In the genomic region with DNA sequence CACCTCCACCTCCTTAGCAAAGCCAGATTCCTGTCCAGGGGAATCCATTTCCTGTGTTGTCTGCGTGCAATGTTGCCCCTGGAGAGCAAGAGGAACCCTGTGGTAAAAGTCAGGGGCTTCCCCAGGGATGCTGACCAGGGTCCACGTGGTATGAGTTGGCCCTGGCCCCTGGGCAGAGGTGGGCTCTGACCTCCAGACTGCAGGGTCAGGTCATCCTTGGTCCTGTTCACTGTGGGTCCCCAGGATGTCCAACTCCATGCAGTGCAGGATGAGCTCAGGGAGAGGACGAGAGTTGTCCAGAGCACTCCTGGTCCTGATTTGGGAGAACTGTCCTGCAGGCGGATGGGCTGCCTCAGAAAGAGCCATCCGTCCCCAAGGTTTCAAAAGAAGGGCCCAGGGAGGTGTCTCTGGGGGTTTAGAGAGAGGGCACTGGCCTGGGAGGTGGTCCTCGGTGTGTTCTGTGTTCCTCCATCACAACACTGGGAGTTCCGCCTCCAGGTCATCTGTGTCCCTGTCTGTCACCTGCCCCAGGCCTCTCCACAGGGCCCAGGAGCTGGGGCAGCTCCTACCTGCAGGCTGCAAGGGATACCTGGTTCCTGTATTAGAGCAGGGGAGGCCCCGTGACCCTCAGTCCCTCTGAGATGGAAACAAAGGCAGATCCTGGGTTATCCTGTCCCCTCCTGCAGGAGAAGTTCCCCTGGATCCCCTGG, we compare ENCODE assay signal across 33 cellular contexts. TPM values are rescaled to one million over a fixed set of nuclear protein-coding genes. Genes with fewer than 3 reads are reported as not detected.
"Had no signal": no experiment of that assay in that cellular context is flagged by ENCODE, and none has a peak within 500 bp of the region (broad histone marks: within the 10 kb centered on the region; RNA-seq: fewer than 3 reads in every experiment).

No MANE protein-coding gene starts in this region.

- H3K27ac ChIP-seq: coronary artery, foreskin keratinocyte, gastroesophageal sphincter, hepatocyte, neural progenitor cell, ovary, psoas muscle, sigmoid colon, thoracic aorta, tibial nerve, upper lobe of right lung, uterus had no signal

- H3K9me3 Mint-ChIP-seq: effector memory CD8-positive, alpha-beta T cell had no signal

- H3K36me3 ChIP-seq: gastroesophageal sphincter, heart left ventricle, neural progenitor cell, ovary, sigmoid colon, thoracic aorta, tibial nerve, upper lobe of right lung, uterus had no signal

- H3K27ac Mint-ChIP-seq: effector memory CD8-positive, alpha-beta T cell; memory B cell; naive thymus-derived CD4-positive, alpha-beta T cell; nephron; neural progenitor cell; stimulated activated memory B cell treated with anti-CD40 and anti-IgM and Interleukin-4, amounts not matched to agents 10 μg/mL and 1 μg/mL and 100 μg/mL, for 72 hours had no signal

- DNase-seq: effector memory CD8-positive, alpha-beta T cell; foreskin keratinocyte; heart left ventricle; kidney; midbrain; naive thymus-derived CD4-positive, alpha-beta T cell; occipital lobe; ovary; posterior cingulate gyrus; psoas muscle; right cardiac atrium; sigmoid colon; stimulated activated CD4-positive, alpha-beta T cell treated with anti-CD3 and anti-CD28 coated beads, Interleukin-2, amount 100 ng/mL, for 24 hours; stimulated activated CD4-positive, alpha-beta T cell treated with anti-CD3 and anti-CD28 coated beads, Interleukin-4, amount 100 ng/mL, for 24 hours; stimulated activated naive CD8-positive, alpha-beta T cell treated with anti-CD3 and anti-CD28 coated beads, Interleukin-15, Interleukin-2, amounts not matched to agents 100 U/mL and 50 U/mL, for 24 hours; upper lobe of right lung; uterus had no signal

- H3K27me3 ChIP-seq: hepatocyte, neural progenitor cell, ovary, tibial nerve, upper lobe of right lung, uterus had no signal

- H3K4me1 Mint-ChIP-seq: memory B cell, nephron, neural progenitor cell had no signal

- H3K36me3 Mint-ChIP-seq: memory B cell; neural progenitor cell; stimulated activated memory B cell treated with anti-CD40 and anti-IgM and Interleukin-4, amounts not matched to agents 10 μg/mL and 1 μg/mL and 100 μg/mL, for 72 hours had no signal

- ATAC-seq: effector memory CD8-positive, alpha-beta T cell; foreskin keratinocyte; gastroesophageal sphincter; heart left ventricle; naive thymus-derived CD4-positive, alpha-beta T cell; psoas muscle; stimulated activated naive CD8-positive, alpha-beta T cell treated with anti-CD3 and anti-CD28 coated beads, Interleukin-15, Interleukin-2, amounts not matched to agents 100 U/mL and 50 U/mL, for 24 hours; upper lobe of right lung had no signal

- H3K4me3 ChIP-seq: coronary artery, gastroesophageal sphincter, heart left ventricle, hepatocyte, lung, neural progenitor cell, ovary, psoas muscle, sigmoid colon, thoracic aorta, tibial nerve, upper lobe of right lung, uterus had no signal

- H3K4me1 ChIP-seq: foreskin keratinocyte, gastroesophageal sphincter, neural progenitor cell, psoas muscle, tibial nerve, upper lobe of right lung, uterus had no signal

- H3K4me3 Mint-ChIP-seq: effector memory CD8-positive, alpha-beta T cell; memory B cell; naive thymus-derived CD4-positive, alpha-beta T cell; nephron; neural progenitor cell; stimulated activated memory B cell treated with anti-CD40 and anti-IgM and Interleukin-4, amounts not matched to agents 10 μg/mL and 1 μg/mL and 100 μg/mL, for 72 hours had no signal

- H3K9me3 ChIP-seq: ovary, thoracic aorta, upper lobe of right lung, uterus had no signal

- H3K9ac ChIP-seq: neural progenitor cell had no signal

RNA-seq across cellular contexts. Expression of gene CEACAM4, which starts 1.2 kb away (rescaled TPM):
- total RNA-seq: dermis microvascular lymphatic vessel endothelial cell, fibroblast of lung, foreskin keratinocyte, hepatocyte, occipital lobe, renal cortical epithelial cell had no signal
- polyA plus RNA-seq: fibroblast of lung; foreskin keratinocyte; hepatocyte; naive thymus-derived CD4-positive, alpha-beta T cell had no signal

RNA-seq across cellular contexts. Expression of gene CEACAM21, which starts 52.2 kb away (rescaled TPM):
- total RNA-seq: fibroblast of lung, foreskin keratinocyte, renal cortical epithelial cell had no signal
- polyA plus RNA-seq: fibroblast of lung, foreskin keratinocyte, hepatocyte had no signal

RNA-seq across cellular contexts. Expression of gene CEACAM7, which starts 59.9 kb away (rescaled TPM):
- total RNA-seq: fibroblast of lung; foreskin keratinocyte; left lobe of liver; liver; naive thymus-derived CD4-positive, alpha-beta T cell; occipital lobe; renal cortical epithelial cell; right cardiac atrium; skeletal muscle tissue; thoracic aorta; tibial nerve; upper lobe of right lung had no signal
- polyA plus RNA-seq: fibroblast of lung; foreskin keratinocyte; hepatocyte; naive thymus-derived CD4-positive, alpha-beta T cell; ovary; right cardiac atrium had no signal
